ENCODE assay signal across 37 cellular contexts in the genomic region with DNA sequence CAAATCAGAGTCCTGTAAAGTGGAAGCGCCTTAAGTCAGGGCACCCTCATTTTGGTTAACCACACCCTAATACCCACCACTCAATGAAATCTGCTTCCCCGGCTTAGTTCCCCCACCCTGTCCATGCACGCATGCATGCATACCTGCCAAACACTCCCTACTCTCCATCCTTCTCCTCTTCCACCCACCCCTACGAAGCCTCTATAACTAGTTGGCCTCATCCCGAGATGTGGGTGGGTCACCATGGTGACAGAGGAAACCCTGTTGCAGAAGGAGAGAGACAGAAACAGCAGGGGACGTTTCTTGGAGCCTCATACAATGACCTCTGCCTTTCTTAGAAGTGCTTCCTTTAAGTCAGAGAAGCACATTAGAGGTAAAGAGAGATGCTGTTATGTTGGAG. TPM values are rescaled to one million over a fixed set of nuclear protein-coding genes. Genes with fewer than 3 reads are reported as not detected.
"Had no signal": no experiment of that assay in that cellular context is flagged by ENCODE, and none has a peak within 500 bp of the region (broad histone marks: within the 10 kb centered on the region; RNA-seq: fewer than 3 reads in every experiment).

No MANE protein-coding gene starts in this region.

- H3K27me3 ChIP-seq: adrenal gland, body of pancreas, brain microvascular endothelial cell, breast epithelium had no signal

- H3K4me1 ChIP-seq: adrenal gland, body of pancreas, breast epithelium had no signal

- H3K27ac Mint-ChIP-seq: activated B cell treated with CpG ODN at 0.5 μM for 24 hours; activated CD4-positive, alpha-beta memory T cell treated with anti-CD3 and anti-CD28 coated beads for 36 hours; activated CD4-positive, alpha-beta T cell treated with anti-CD3 and anti-CD28 coated beads, Interleukin-2, amount 10 ng/mL, durations not matched to agents 24 days and 14 days; activated CD8-positive, alpha-beta T cell treated with anti-CD3 and anti-CD28 coated beads for 36 hours; activated naive CD4-positive, alpha-beta T cell treated with anti-CD3 and anti-CD28 coated beads for 36 hours; activated naive CD4-positive, alpha-beta T cell treated with anti-CD3 and anti-CD28 coated beads, Interleukin-2, amount 50 U/mL, for 72 hours; activated naive CD8-positive, alpha-beta T cell treated with anti-CD3 and anti-CD28 coated beads for 36 hours; activated T-cell treated with anti-CD3 and anti-CD28 coated beads, Interleukin-2, amount 50 U/mL, for 72 hours; activated T-helper 1 cell treated with anti-CD3 and anti-CD28 coated beads, Interleukin-12 subunit alpha, Interleukin-12 subunit beta, Interleukin-2, Interleukin-4 antibody, amounts not matched to agents 30 ng/mL and 10 ng/mL and 1 ng/mL, durations not matched to agents 14 hours and 24 hours and 36 hours; activated T-helper 17 cell treated with anti-CD3 and anti-CD28 coated beads, Interleukin-2, amount 50 U/mL, for 72 hours; T-cell; T-helper 17 cell had no signal

- H3K9me3 Mint-ChIP-seq: activated CD8-positive, alpha-beta T cell treated with anti-CD3 and anti-CD28 coated beads for 36 hours; activated naive CD8-positive, alpha-beta T cell treated with anti-CD3 and anti-CD28 coated beads for 36 hours; activated T-cell treated with anti-CD3 and anti-CD28 coated beads, Interleukin-2, amount 50 U/mL, for 4 hours had no signal

- H3K36me3 ChIP-seq: adrenal gland, brain microvascular endothelial cell, breast epithelium had no signal

- DNase-seq: activated B cell treated with CpG ODN at 0.5 μM for 24 hours; activated CD4-positive, alpha-beta memory T cell treated with anti-CD3 and anti-CD28 coated beads for 36 hours; activated CD4-positive, alpha-beta T cell treated with anti-CD3 and anti-CD28 coated beads for 4 hours; activated CD4-positive, alpha-beta T cell treated with anti-CD3 and anti-CD28 coated beads, Interleukin-2, amount 10 ng/mL, durations not matched to agents 24 days and 14 days; activated CD4-positive, alpha-beta T cell treated with anti-CD3 and anti-CD28 coated beads, Interleukin-2, amount 50 U/mL, for 1 hour; activated CD4-positive, alpha-beta T cell treated with anti-CD3 and anti-CD28 coated beads, Interleukin-2, amount 50 U/mL, for 4 hours; activated CD4-positive, CD25-positive, alpha-beta regulatory T cell treated with anti-CD3 and anti-CD28 coated beads, Interleukin-2, amount 50 U/mL, for 72 hours; activated CD8-positive, alpha-beta memory T cell treated with anti-CD3 and anti-CD28 coated beads, Interleukin-2, amount 50 U/mL, for 4 hours; activated CD8-positive, alpha-beta T cell treated with anti-CD3 and anti-CD28 coated beads for 36 hours; activated effector memory CD4-positive, alpha-beta T cell treated with anti-CD3 and anti-CD28 coated beads, Interleukin-2, amount 50 U/mL, for 16 hours; activated gamma-delta T cell treated with Interleukin-2 at 50 U/mL for 16 hours; activated naive CD4-positive, alpha-beta T cell; activated naive CD4-positive, alpha-beta T cell treated with anti-CD3 and anti-CD28 coated beads for 36 hours; activated naive CD4-positive, alpha-beta T cell treated with anti-CD3 and anti-CD28 coated beads, Interleukin-2, amount 50 U/mL, for 16 hours; activated naive CD8-positive, alpha-beta T cell treated with anti-CD3 and anti-CD28 coated beads for 36 hours; activated T-cell treated with anti-CD3 and anti-CD28 coated beads for 4 hours; activated T-cell treated with anti-CD3 and anti-CD28 coated beads, Interleukin-2, amount 50 U/mL, for 1 hour; activated T-cell treated with anti-CD3 and anti-CD28 coated beads, Interleukin-2, amount 50 U/mL, for 4 hours; activated T-cell treated with anti-CD3 and anti-CD28 coated beads, Interleukin-2, amount 50 U/mL, for 72 hours; adrenal gland; amniotic stem cell; aorta; body of pancreas; brain microvascular endothelial cell; central memory CD4-positive, alpha-beta T cell; T-cell; T-helper 17 cell had no signal

- H3K4me1 Mint-ChIP-seq: activated B cell treated with CpG ODN at 0.5 μM for 24 hours; activated CD4-positive, alpha-beta T cell treated with anti-CD3 and anti-CD28 coated beads, Interleukin-2, amount 10 ng/mL, durations not matched to agents 24 days and 14 days; activated naive CD8-positive, alpha-beta T cell treated with anti-CD3 and anti-CD28 coated beads for 36 hours; activated T-helper 17 cell treated with anti-CD3 and anti-CD28 coated beads, Interleukin-2, amount 50 U/mL, for 72 hours; T-cell; T-helper 17 cell had no signal

- H3K36me3 Mint-ChIP-seq: activated CD4-positive, alpha-beta memory T cell treated with anti-CD3 and anti-CD28 coated beads for 36 hours; activated naive CD8-positive, alpha-beta T cell treated with anti-CD3 and anti-CD28 coated beads for 36 hours; T-cell had no signal

- H3K4me3 Mint-ChIP-seq: activated B cell treated with CpG ODN at 0.5 μM for 24 hours; activated CD4-positive, alpha-beta memory T cell treated with anti-CD3 and anti-CD28 coated beads for 36 hours; activated CD4-positive, alpha-beta T cell treated with anti-CD3 and anti-CD28 coated beads, Interleukin-2, amount 10 ng/mL, durations not matched to agents 24 days and 14 days; activated CD8-positive, alpha-beta T cell treated with anti-CD3 and anti-CD28 coated beads for 36 hours; activated naive CD4-positive, alpha-beta T cell treated with anti-CD3 and anti-CD28 coated beads for 36 hours; activated naive CD8-positive, alpha-beta T cell treated with anti-CD3 and anti-CD28 coated beads for 36 hours; activated T-cell treated with anti-CD3 and anti-CD28 coated beads, Interleukin-2, amount 50 U/mL, for 4 hours; activated T-cell treated with anti-CD3 and anti-CD28 coated beads, Interleukin-2, amount 50 U/mL, for 72 hours; activated T-helper 1 cell treated with anti-CD3 and anti-CD28 coated beads, Interleukin-12 subunit alpha, Interleukin-12 subunit beta, Interleukin-2, Interleukin-4 antibody, amounts not matched to agents 30 ng/mL and 10 ng/mL and 1 ng/mL, durations not matched to agents 14 hours and 24 hours and 36 hours; activated T-helper 17 cell treated with anti-CD3 and anti-CD28 coated beads, Interleukin-2, amount 50 U/mL, for 72 hours; T-cell; T-helper 17 cell had no signal

- H3K27me3 Mint-ChIP-seq: activated B cell treated with CpG ODN at 0.5 μM for 24 hours; activated CD4-positive, alpha-beta memory T cell treated with anti-CD3 and anti-CD28 coated beads for 36 hours; activated CD4-positive, alpha-beta T cell treated with anti-CD3 and anti-CD28 coated beads, Interleukin-2, amount 10 ng/mL, durations not matched to agents 24 days and 14 days; activated CD8-positive, alpha-beta T cell treated with anti-CD3 and anti-CD28 coated beads for 36 hours; activated naive CD8-positive, alpha-beta T cell treated with anti-CD3 and anti-CD28 coated beads for 36 hours; activated T-helper 17 cell treated with anti-CD3 and anti-CD28 coated beads, Interleukin-2, amount 50 U/mL, for 72 hours; T-cell; T-helper 17 cell had no signal

- H3K27ac ChIP-seq: adrenal gland, body of pancreas, brain microvascular endothelial cell, VCaP had no signal

- H3K9me3 ChIP-seq: adrenal gland, body of pancreas, breast epithelium had no signal

- H3K4me3 ChIP-seq: adrenal gland, body of pancreas, breast epithelium had no signal

RNA-seq across cellular contexts. Expression of a gene that starts 46.8 kb away (rescaled TPM):
- total RNA-seq: activated B cell treated with CpG ODN at 0.5 μM for 24 hours; activated CD4-positive, alpha-beta memory T cell treated with anti-CD3 and anti-CD28 coated beads for 36 hours; activated CD4-positive, alpha-beta T cell treated with anti-CD3 and anti-CD28 coated beads, Interleukin-2, amount 10 ng/mL, durations not matched to agents 24 days and 14 days; activated CD8-positive, alpha-beta memory T cell treated with anti-CD3 and anti-CD28 coated beads for 36 hours; activated CD8-positive, alpha-beta T cell treated with anti-CD3 and anti-CD28 coated beads for 36 hours; activated naive CD4-positive, alpha-beta T cell treated with anti-CD3 and anti-CD28 coated beads for 36 hours; activated naive CD4-positive, alpha-beta T cell treated with anti-CD3 and anti-CD28 coated beads, Interleukin-2, amount 50 U/mL, for 72 hours; activated naive CD8-positive, alpha-beta T cell treated with anti-CD3 and anti-CD28 coated beads for 36 hours; activated T-cell treated with anti-CD3 and anti-CD28 coated beads, Interleukin-2, amount 50 U/mL, for 4 hours; activated T-cell treated with anti-CD3 and anti-CD28 coated beads, Interleukin-2, amount 50 U/mL, for 72 hours; activated T-helper 1 cell treated with anti-CD3 and anti-CD28 coated beads, Interleukin-12 subunit alpha, Interleukin-12 subunit beta, Interleukin-2, Interleukin-4 antibody, amounts not matched to agents 30 ng/mL and 10 ng/mL and 1 ng/mL, durations not matched to agents 14 hours and 24 hours and 36 hours; activated T-helper 17 cell treated with anti-CD3 and anti-CD28 coated beads, Interleukin-2, amount 50 U/mL, for 72 hours; astrocyte; cardiac septum; T-cell; T-helper 1 cell treated with Interleukin-12 subunit alpha and Interleukin-12 subunit beta and Interleukin-4 antibody, amounts not matched to agents 30 ng/mL and 1 ng/mL, for 36 hours; T-helper 17 cell; T-helper 2 cell treated with Interferon-gamma antibody and Interleukin-4, amounts not matched to agents 100 ng/mL and 5 ng/mL, for 36 hours had no signal
- polyA plus RNA-seq: aorta had no signal
